8 cellular contexts compared by ENCODE assay signal in genomic region chr15:52466134-52466701, GRCh38.
A peak's percentile ranks its signal among the peaks of the same experiment; 100 is the strongest.
DNase-seq lines count a peak whose midpoint lies in the region; ATAC-seq, FAIRE-seq and TF ChIP-seq lines count a peak whose summit lies in the region.

No MANE protein-coding gene starts in this region.

- 3% methylated on average over 2 of the region's 2 CpGs for WGBS in GM12878 (ENCODE audit: insufficient coverage, insufficient replicate concordance, low lambda C conversion rate, missing lambda C conversion rate)

- H3K27me3 ChIP-seq in Karpas-422 (ENCODE audit: low read length) (no peaks in the 10 kb centered on the region), GM12878 (replicated peaks in 1 of 2; ENCODE audit: control insufficient read depth in 2 of 2, insufficient read depth in 2 of 2, low read length in 1 of 2) (no peaks in the 10 kb centered on the region), gastrocnemius medialis (no peaks in the 10 kb centered on the region)

- H3K4me1 ChIP-seq in Karpas-422 (ENCODE audit: low read length), result peaks cover 54% of the 10 kb centered on the region
- peaks cover 47% of the 10 kb centered on the region for H3K4me1 ChIP-seq in GM12878 (ENCODE audit: control insufficient read depth, insufficient read depth, low read length)
- H3K4me1 ChIP-seq in gastrocnemius medialis, result peaks cover 12 to 15% of the 10 kb centered on the region in 2 donors

- H3K27ac ChIP-seq in Karpas-422 (ENCODE audit: low read length) (peak overlapping the region; percentile 85), GM12878 (ENCODE audit: control insufficient read depth, insufficient read depth) (peak overlapping the region; percentile 99), gastrocnemius medialis (peak overlapping the region in 2 of 4 donors; percentile 18 to 38)

- TF ChIP-seq CTCF in GM12878 (IDR thresholded peaks at IDR 0.05 in 2 of 3, conservative IDR thresholded peaks at IDR 0.05 in 1 of 3; ENCODE audit: control insufficient read depth in 2 of 3, extremely low read depth in 1 of 3, insufficient read depth in 1 of 3, low read depth in 3 of 3, low read length in 3 of 3) (peak; percentile 55 to 66 (median 66)), gastrocnemius medialis (IDR thresholded peaks at IDR 0.05 in 4 of 5, conservative IDR thresholded peaks at IDR 0.05 in 1 of 5) (no peak)

- H4K20me1 ChIP-seq in Karpas-422 (ENCODE audit: insufficient read depth, low read depth, low read length) (no peaks in the 10 kb centered on the region), GM12878 (ENCODE audit: control insufficient read depth, insufficient read depth) (no peaks in the 10 kb centered on the region)

- peak; percentile 70 for TF ChIP-seq RAD21 in GM12878 (IDR thresholded peaks at IDR 0.05; ENCODE audit: insufficient read depth, low read depth, low read length)

- no peak overlapping the region for H2AFZ ChIP-seq in Karpas-422 (ENCODE audit: low read length)
- H2AFZ ChIP-seq in GM12878 (ENCODE audit: control insufficient read depth, low read depth, low read length), result peak overlapping the region; percentile 58

- H3K79me2 ChIP-seq in Karpas-422 (ENCODE audit: low read length) (peaks cover 87% of the 10 kb centered on the region), GM12878 (ENCODE audit: control insufficient read depth, insufficient read depth, low read length) (peaks cover 36% of the 10 kb centered on the region)

- TF ChIP-seq EP300 in GM12878 (IDR thresholded peaks at IDR 0.05; ENCODE audit: borderline replicate concordance in 1 of 2, control insufficient read depth in 1 of 2, low read depth in 2 of 2, low read length in 2 of 2), result peak; percentile 91 to 98

- H3K4me2 ChIP-seq in Karpas-422 (ENCODE audit: low read depth, low read length, poor library complexity, severe bottlenecking) (peak overlapping the region; percentile 68), GM12878 (ENCODE audit: control insufficient read depth, insufficient read depth) (peak overlapping the region; percentile 100)

- H3K9me2 ChIP-seq in Karpas-422 (replicated peaks; ENCODE audit: insufficient read depth, low read length), result no peaks in the 10 kb centered on the region

- ATAC-seq in GM18499 (IDR thresholded peaks at IDR 0.05; ENCODE audit: insufficient read depth, unreplicated experiment), result peak; percentile 90
- peak; percentile 94 for ATAC-seq in GM21737 (IDR thresholded peaks at IDR 0.05; ENCODE audit: unreplicated experiment)
- peak; percentile 94 for ATAC-seq in GM12878
- peak; percentile 24 for ATAC-seq in gastrocnemius medialis

- H3K36me3 ChIP-seq in Karpas-422 (ENCODE audit: insufficient read depth, low read length) (no peaks in the 10 kb centered on the region), GM12878 (ENCODE audit: control insufficient read depth in 2 of 2, insufficient read depth in 2 of 2, low read length in 1 of 2) (no peaks in the 10 kb centered on the region), gastrocnemius medialis (no peaks in the 10 kb centered on the region)

- no TSS peak for BruUV-seq in GM12878 (replicated peaks; lab: Mats Ljungman, UMichigan)

- TF ChIP-seq POLR2A in GM12878 (IDR thresholded peaks at IDR 0.05; ENCODE audit: low read depth, low read length), result peak; percentile 69
- no peak for TF ChIP-seq POLR2A in gastrocnemius medialis (IDR thresholded peaks at IDR 0.05)

- intact Hi-C loops in GM12878 (cut with micrococcal nuclease; ENCODE audit: unreplicated experiment), result loop anchor here (1.0 to 10.0 kb wide), 7 partner anchors 36 to 266 kb away; partner anchors contain the start of genes ARPP19, ATOSA and MYO5A
- intact Hi-C loops in gastrocnemius medialis (cut with DNase I; ENCODE audit: low total_unique reads), result no loop called here

- POLR2A ChIA-PET in GM12878 (lab: Charles Lee) (interaction anchor here (0.8 to 2.8 kb wide), 11 partner anchors 11 to 269 kb away, joined by 3 to 16 read pairs (median 3); partner anchors contain the start of gene ATOSA), HEK293T (lab: Yijun Ruan, JAX) (no interaction called here)

- SMC1A ChIA-PET in GM12878 (lab: Charles Lee; ENCODE audit: uncharacterized antibody, unreplicated experiment), result interaction anchor here (0.5 to 5.4 kb wide), 40 partner anchors 13 to 271 kb away, joined by 3 to 81 read pairs (median 5); partner anchors contain the start of genes ATOSA and MYO5A

- peak; percentile 86 for FAIRE-seq in GM12878 (lab: Jason Lieb, UNC)

- CTCF ChIA-PET in GM12878 (lab: Yijun Ruan, JAX) (interaction anchor here (0.5 to 5.5 kb wide), 31 partner anchors 9 to 452 kb away, joined by 3 to 98 read pairs (median 4); partner anchors contain the start of gene MYO5A), HEK293T (lab: Yijun Ruan, JAX) (no interaction called here)

- peak; percentile 93 for DNase-seq in Karpas-422
- DNase-seq in GM12878 (ENCODE audit: low read depth, low spot score), result peak; percentile 97
- DNase-seq in gastrocnemius medialis, result peak in 1 of 2 donors; percentile 42
- DNase-seq in NCI-H2107 (lab: John Stamatoyannopoulos, UW), result no peak
- DNase-seq in HEK293T (ENCODE audit: extremely low spot score), result no peak
- no peak for DNase-seq in NCI-H526 (lab: John Stamatoyannopoulos, UW)

- RAD21 ChIA-PET in GM12878 (lab: Charles Lee; ENCODE audit: unreplicated experiment), result interaction anchor here (0.8 to 5.3 kb wide), 32 partner anchors 11 to 314 kb away, joined by 3 to 59 read pairs (median 6); partner anchors contain the start of gene MYO5A

- H3K9ac ChIP-seq in Karpas-422 (ENCODE audit: low read length) (peak overlapping the region; percentile 65), GM12878 (ENCODE audit: control insufficient read depth, insufficient read depth, low read length) (peak overlapping the region; percentile 76)

- in situ Hi-C loops in GM12878 (cut with MboI), result no loop called here
- in situ Hi-C loops in gastrocnemius medialis (cut with MboI; ENCODE audit: low sequenced_read_pairs in 4 of 4), result loop anchor here (10.0 to 25.0 kb wide), 2 partner anchors 121 to 129 kb away; no protein-coding TSS in a partner anchor

- H3K9me3 ChIP-seq in Karpas-422 (ENCODE audit: low read length) (no peaks in the 10 kb centered on the region), GM12878 (replicated peaks; ENCODE audit: control insufficient read depth, insufficient read depth, low read length) (peaks cover 4% of the 10 kb centered on the region; the same call in 2 of the 3 replicates), gastrocnemius medialis (no peaks in the 10 kb centered on the region)

- H3K4me3 ChIP-seq in Karpas-422 (ENCODE audit: low read length) (peak overlapping the region; percentile 50; the same call in 1 of the 2 replicates), GM12878 (peak overlapping the region; percentile 58; the same call in 1 of the 2 replicates), gastrocnemius medialis (no peak overlapping the region)

TF ChIP-seq in GM12878, 131 proteins besides CTCF, POLR2A, EP300 and RAD21 (continues in another document):
- TF ChIP-seq KLF5 (IDR thresholded peaks at IDR 0.05; ENCODE audit: partially characterized antibody) (peak; percentile 67), NR2C1 (IDR thresholded peaks at IDR 0.05) (no peak), BCL11A (IDR thresholded peaks at IDR 0.05; ENCODE audit: low read depth, low read length) (peak; percentile 97), SMC3 (IDR thresholded peaks at IDR 0.05; ENCODE audit: borderline replicate concordance, low read length) (peak; percentile 51; the same call in 1 of the 2 replicates), FOXM1 (IDR thresholded peaks at IDR 0.05; ENCODE audit: low read depth, low read length) (peak; percentile 81), SRF (IDR thresholded peaks at IDR 0.05; ENCODE audit: low read depth in 2 of 2, low read length in 2 of 2) (peak in 1 of 2 experiments; percentile 61; a peak in 1 of 4 replicates)
- TF ChIP-seq, protein P1, sequence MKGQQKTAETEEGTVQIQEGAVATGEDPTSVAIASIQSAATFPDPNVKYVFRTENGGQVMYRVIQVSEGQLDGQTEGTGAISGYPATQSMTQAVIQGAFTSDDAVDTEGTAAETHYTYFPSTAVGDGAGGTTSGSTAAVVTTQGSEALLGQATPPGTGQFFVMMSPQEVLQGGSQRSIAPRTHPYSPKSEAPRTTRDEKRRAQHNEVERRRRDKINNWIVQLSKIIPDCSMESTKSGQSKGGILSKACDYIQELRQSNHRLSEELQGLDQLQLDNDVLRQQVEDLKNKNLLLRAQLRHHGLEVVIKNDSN (IDR thresholded peaks at IDR 0.05; ENCODE audit: borderline replicate concordance, extremely low read length, insufficient read depth, low read depth, low read length), result no peak

TF ChIP-seq in HEK293T, 16 proteins besides CTCF, POLR2A, EP300 and RAD21:
- no peak for TF ChIP-seq FOXK2 (IDR thresholded peaks at IDR 0.05)
- no peak for TF ChIP-seq NFRKB (IDR thresholded peaks at IDR 0.05)
- no peak for TF ChIP-seq LEF1 (IDR thresholded peaks at IDR 0.05; ENCODE audit: borderline replicate concordance)
- no peak for TF ChIP-seq FOXA1 (IDR thresholded peaks at IDR 0.05)
- TF ChIP-seq TARDBP (IDR thresholded peaks at IDR 0.05), result no peak
- no peak for TF ChIP-seq ZNF384 (IDR thresholded peaks at IDR 0.05)
- TF ChIP-seq PKNOX1 (IDR thresholded peaks at IDR 0.05), result no peak
- no peak for TF ChIP-seq FOXM1 (IDR thresholded peaks at IDR 0.05; ENCODE audit: borderline replicate concordance)
- no peak for TF ChIP-seq HDGF (IDR thresholded peaks at IDR 0.05; ENCODE audit: borderline replicate concordance)
- TF ChIP-seq L3MBTL2 (conservative IDR thresholded peaks at IDR 0.05), result no peak
- no peak for TF ChIP-seq ARNT (IDR thresholded peaks at IDR 0.05)
TF ChIP-seq in HEK293T: peak in this region for 0.

Comparison
In these comparisons a context has a peak if more than half of its experiments do, and no peak if none do; other contexts are left out.
1. ATAC-seq: peak in every context shown above with its lines; median percentile 94 in GM21737; 94 in GM12878; 90 in GM18499; 24 in gastrocnemius medialis.
2. DNase-seq: peak in Karpas-422 (single experiment) and GM12878 (single experiment); none in NCI-H2107 (single experiment), HEK293T (single experiment) and NCI-H526 (0 of 2).
3. H3K4me3 ChIP-seq: peak in Karpas-422 (single experiment) and GM12878 (single experiment); none in gastrocnemius medialis (0 of 4).
4. CTCF ChIP-seq: peak in GM12878 (3 of 3); none in gastrocnemius medialis (0 of 5).